ENCODE assay signal across 11 cellular contexts in genomic region chr12:104985206-104985605, GRCh38. TPM values are rescaled to one million over a fixed set of nuclear protein-coding genes. Genes with fewer than 3 reads are reported as not detected.
DNase-seq lines count a peak whose midpoint lies in the region; ATAC-seq and TF ChIP-seq lines count a peak whose summit lies in the region.
"Had no signal": no experiment of that assay in that cellular context is flagged by ENCODE, and none has a peak within 500 bp of the region (broad histone marks: within the 10 kb centered on the region; RNA-seq: fewer than 3 reads in every experiment).

No MANE protein-coding gene starts in this region.

- DNase-seq in activated T-cell treated with anti-CD3 and anti-CD28 coated beads, Interleukin-2, amount 50 U/mL, for 4 hours = no peak
- no peak for DNase-seq in activated T-cell treated with anti-CD3 and anti-CD28 coated beads, Interleukin-2, amount 50 U/mL, for 1 hour
- peak; percentile 6 for DNase-seq in NCI-H748 treated with DMSO at 0.1 percent for 48 hours (lab: John Stamatoyannopoulos, UW)
- no peak for DNase-seq in mammary epithelial cell
- DNase-seq in right atrium auricular region (ENCODE audit: low spot score) = no peak
- DNase-seq in DMS153 treated with DMSO at 0.1 percent for 48 hours (lab: John Stamatoyannopoulos, UW; ENCODE audit: unreplicated experiment) = no peak
- DNase-seq: mesendoderm, Right ventricle myocardium superior had no signal

- H3K4me3 ChIP-seq in mammary epithelial cell (replicated peaks in 1 of 3; ENCODE audit: insufficient read depth in 1 of 3, low read depth in 2 of 3, low read length in 3 of 3) = no peak overlapping the region
- no peak overlapping the region for H3K4me3 ChIP-seq in right atrium auricular region

- H3K9me3 ChIP-seq in mammary epithelial cell (replicated peaks; ENCODE audit: insufficient read depth, low read length) (no peaks in the 10 kb centered on the region), right atrium auricular region (no peaks in the 10 kb centered on the region)
- H3K9me3 ChIP-seq: BLaER1 had no signal

- peak overlapping the region; percentile 83 for H3K4me2 ChIP-seq in mammary epithelial cell (ENCODE audit: insufficient read depth, low read depth, low read length)

- H3K27me3 Mint-ChIP-seq in activated T-cell treated with anti-CD3 and anti-CD28 coated beads, Interleukin-2, amount 50 U/mL, for 4 hours (ENCODE audit: low read depth) = no peaks in the 10 kb centered on the region
- H3K27me3 Mint-ChIP-seq in stimulated activated memory B cell treated with anti-CD40 and anti-IgM and Interleukin-4, amounts not matched to agents 10 μg/mL and 1 μg/mL and 100 μg/mL, for 72 hours = no peaks in the 10 kb centered on the region

- CTCF ChIA-PET in mammary epithelial cell (lab: Charles Lee; ENCODE audit: low non-redundant PET) = no interaction called here

- 59% methylated on average over 4 of the region's 4 CpGs for WGBS in mammary epithelial cell (ENCODE audit: low coverage, missing lambda C conversion rate)

- peak overlapping the region; percentile 82 for H3K27ac Mint-ChIP-seq in stimulated activated memory B cell treated with anti-CD40 and anti-IgM and Interleukin-4, amounts not matched to agents 10 μg/mL and 1 μg/mL and 100 μg/mL, for 72 hours

- peak overlapping the region; percentile 48 for H2AFZ ChIP-seq in mammary epithelial cell (ENCODE audit: low read depth, low read length)

- H3K27ac ChIP-seq in mammary epithelial cell (ENCODE audit: insufficient read depth, low read depth, low read length) (no peak overlapping the region), right atrium auricular region (no peak overlapping the region)
- H3K27ac ChIP-seq: BLaER1 had no signal

- dilution Hi-C loops in mammary epithelial cell (cut with HindIII; ENCODE audit: low sequenced_read_pairs) = no loop called here

- no peak for TF ChIP-seq CTCF in mammary epithelial cell (conservative IDR thresholded peaks at IDR 0.05 in 1 of 2, IDR thresholded peaks at IDR 0.05 in 1 of 2; ENCODE audit: extremely low read depth in 1 of 2, insufficient read depth in 1 of 2, low read depth in 1 of 2, low read length in 2 of 2)
- TF ChIP-seq CTCF in right atrium auricular region (IDR thresholded peaks at IDR 0.05) = no peak

- in situ Hi-C loops in mammary epithelial cell (cut with MboI; ENCODE audit: low sequenced_read_pairs in 2 of 2) = no loop called here

- intact Hi-C loops in mammary epithelial cell (cut with micrococcal nuclease) = no loop called here

- peaks cover 40% of the 10 kb centered on the region for H3K79me2 ChIP-seq in mammary epithelial cell (ENCODE audit: insufficient read depth, low read length)

- no peak for ATAC-seq in activated T-cell treated with anti-CD3 and anti-CD28 coated beads, Interleukin-2, amount 50 U/mL, for 4 hours
- ATAC-seq in stimulated activated memory B cell treated with anti-CD40 and anti-IgM and Interleukin-4, amounts not matched to agents 10 μg/mL and 1 μg/mL and 100 μg/mL, for 72 hours = no peak
- no peak for ATAC-seq in GM21447 (IDR thresholded peaks at IDR 0.05; ENCODE audit: unreplicated experiment)

- peak overlapping the region; percentile 89 for H3K4me3 Mint-ChIP-seq in activated T-cell treated with anti-CD3 and anti-CD28 coated beads, Interleukin-2, amount 50 U/mL, for 4 hours
- H3K4me3 Mint-ChIP-seq in stimulated activated memory B cell treated with anti-CD40 and anti-IgM and Interleukin-4, amounts not matched to agents 10 μg/mL and 1 μg/mL and 100 μg/mL, for 72 hours = peak overlapping the region; percentile 82

- H3K9me3 Mint-ChIP-seq in activated T-cell treated with anti-CD3 and anti-CD28 coated beads, Interleukin-2, amount 50 U/mL, for 4 hours = peaks cover 4% of the 10 kb centered on the region
- H3K9me3 Mint-ChIP-seq in stimulated activated memory B cell treated with anti-CD40 and anti-IgM and Interleukin-4, amounts not matched to agents 10 μg/mL and 1 μg/mL and 100 μg/mL, for 72 hours = no peaks in the 10 kb centered on the region

- H3K36me3 ChIP-seq in mammary epithelial cell (ENCODE audit: insufficient read depth, low read length) (no peaks in the 10 kb centered on the region), right atrium auricular region (no peaks in the 10 kb centered on the region)

- H4K20me1 ChIP-seq in mammary epithelial cell (ENCODE audit: insufficient read depth, low read length) = no peaks in the 10 kb centered on the region
- H4K20me1 ChIP-seq: BLaER1 had no signal

- H3K4me1 Mint-ChIP-seq in activated T-cell treated with anti-CD3 and anti-CD28 coated beads, Interleukin-2, amount 50 U/mL, for 4 hours (ENCODE audit: low read depth) = peaks cover 39% of the 10 kb centered on the region
- H3K4me1 Mint-ChIP-seq in stimulated activated memory B cell treated with anti-CD40 and anti-IgM and Interleukin-4, amounts not matched to agents 10 μg/mL and 1 μg/mL and 100 μg/mL, for 72 hours = peaks cover 26% of the 10 kb centered on the region

- H3K4me1 ChIP-seq in mammary epithelial cell (ENCODE audit: insufficient read depth, low read length) (peaks cover 14% of the 10 kb centered on the region), right atrium auricular region (peaks cover 0 to 17% of the 10 kb centered on the region in 2 donors)

- H3K27me3 ChIP-seq in mammary epithelial cell (ENCODE audit: insufficient read depth, low read length) (no peaks in the 10 kb centered on the region), right atrium auricular region (no peaks in the 10 kb centered on the region)
- H3K27me3 ChIP-seq: BLaER1 had no signal

- H3K36me3 Mint-ChIP-seq in activated T-cell treated with anti-CD3 and anti-CD28 coated beads, Interleukin-2, amount 50 U/mL, for 4 hours (ENCODE audit: insufficient read depth) = peaks cover 25% of the 10 kb centered on the region
- H3K36me3 Mint-ChIP-seq in stimulated activated memory B cell treated with anti-CD40 and anti-IgM and Interleukin-4, amounts not matched to agents 10 μg/mL and 1 μg/mL and 100 μg/mL, for 72 hours = peaks cover 17% of the 10 kb centered on the region

- BruUV-seq in mammary epithelial cell (replicated peaks; lab: Mats Ljungman, UMichigan) = no TSS peak

- H3K9ac ChIP-seq in mammary epithelial cell (ENCODE audit: insufficient read depth, low read length) = no peak overlapping the region

RNA-seq across cellular contexts. Expression of gene NOPCHAP1, which starts 0.9 kb away (rescaled TPM):
- total RNA-seq in activated T-cell treated with anti-CD3 and anti-CD28 coated beads, Interleukin-2, amount 50 U/mL, for 4 hours = 10 to 100 TPM; 36.8 to 39.0 (median 38.8) TPM
- total RNA-seq in mammary epithelial cell (10 to 100 TPM in 1 of 2 donors, 1 to 10 TPM in 1; 5.2 to 29.6 TPM), right atrium auricular region (1 to 10 TPM; 1.9 to 3.7 TPM)
- 16.3 TPM for polyA plus RNA-seq in mammary epithelial cell
- 3.6 TPM for polyA minus RNA-seq in mammary epithelial cell

RNA-seq across cellular contexts. Expression of gene SLC41A2, which starts 27.1 kb away (rescaled TPM):
- 1 to 10 TPM; 4.3 to 8.3 (median 6.3) TPM for total RNA-seq in activated T-cell treated with anti-CD3 and anti-CD28 coated beads, Interleukin-2, amount 50 U/mL, for 4 hours
- total RNA-seq in mammary epithelial cell = 10 to 100 TPM; 11.9 to 17.8 TPM
- 1.5 TPM for polyA plus RNA-seq in mammary epithelial cell
- 5.6 TPM for polyA minus RNA-seq in mammary epithelial cell
- 10 to 100 TPM; 12.0 to 17.5 TPM for total RNA-seq in right atrium auricular region
